In the genomic region with DNA sequence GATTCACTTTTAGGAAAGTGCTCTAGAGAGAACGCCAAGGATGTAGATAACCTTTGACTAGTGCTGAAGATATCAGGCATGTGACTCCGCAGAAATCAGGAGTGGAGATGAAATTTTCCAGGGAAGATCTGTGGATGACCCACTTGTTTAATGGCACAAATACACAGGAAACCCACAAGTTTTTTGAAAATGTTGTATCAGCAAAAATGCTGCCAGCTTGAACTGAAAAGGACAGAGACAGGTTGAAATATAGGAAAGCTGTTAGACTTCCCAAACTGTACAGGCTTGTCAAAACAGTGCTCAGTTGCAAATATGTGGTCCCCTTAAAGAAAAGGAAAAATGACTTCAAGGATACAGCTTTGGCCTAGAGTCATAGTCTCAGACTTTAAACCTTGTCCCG, we compare ENCODE assay signal across 22 cellular contexts.
A peak's percentile ranks its signal among the peaks of the same experiment; 100 is the strongest.
DNase-seq lines count a peak whose midpoint lies in the region; ATAC-seq, FAIRE-seq and TF ChIP-seq lines count a peak whose summit lies in the region.
"Had no signal": no experiment of that assay in that cellular context is flagged by ENCODE, and none has a peak within 500 bp of the region (broad histone marks: within the 10 kb centered on the region; RNA-seq: fewer than 3 reads in every experiment).

No MANE protein-coding gene starts in this region.

- POLR2A ChIA-PET in HepG2 (lab: Yijun Ruan, JAX) (no interaction called here), K562 (lab: Yijun Ruan, JAX) (interaction anchor here (0.8 kb wide), 1 partner anchor 38 kb away, joined by 3 read pairs; no protein-coding TSS in a partner anchor)

- H3K4me3 ChIP-seq in HepG2 (replicated peaks in 1 of 3; ENCODE audit: insufficient read depth in 1 of 3, low read depth in 2 of 3, low read length in 3 of 3), result no peak overlapping the region
- no peak overlapping the region for H3K4me3 ChIP-seq in right lobe of liver
- no peak overlapping the region for H3K4me3 ChIP-seq in K562
- H3K4me3 ChIP-seq: BLaER1 had no signal

- FAIRE-seq in HepG2 (lab: Jason Lieb, UNC), result no peak
- no peak for FAIRE-seq in K562 (lab: Jason Lieb, UNC)
- FAIRE-seq: GM12891 had no signal

- no peaks in the 10 kb centered on the region for H3K9me3 ChIP-seq in HepG2 (ENCODE audit: low read length)
- no peaks in the 10 kb centered on the region for H3K9me3 ChIP-seq in right lobe of liver
- H3K9me3 ChIP-seq in K562 (replicated peaks; ENCODE audit: control insufficient read depth, insufficient read depth, low read depth, low read length), result no peaks in the 10 kb centered on the region
- H3K9me3 ChIP-seq: BE2C, BLaER1 had no signal

- DNase-seq in HepG2 (ENCODE audit: low spot score) (no peak), right lobe of liver (no peak), K562 (ENCODE audit: extremely low read depth in 1 of 4, low spot score in 3 of 4) (no peak), SHP77 (lab: John Stamatoyannopoulos, UW) (no peak)
- DNase-seq: ACHN; BE2C; C1 segment of cervical spinal cord; CD4-positive, alpha-beta memory T cell; CD4-positive, CD25-positive, alpha-beta regulatory T cell; CD8-positive, alpha-beta memory T cell; COR-L47; DMS 273 treated with DMSO at 0.1 percent for 48 hours; DMS153; DMS53; DMS79; DND-41; EL; GF-D8 had no signal

- H3K27ac ChIP-seq in HepG2 (ENCODE audit: extremely low read length, insufficient read depth, low read length), result no peak overlapping the region
- no peak overlapping the region for H3K27ac ChIP-seq in right lobe of liver
- no peak overlapping the region for H3K27ac ChIP-seq in K562 (ENCODE audit: extremely low read depth, low read depth, low read length)
- H3K27ac ChIP-seq: 22Rv1, BLaER1 had no signal

- peaks cover 2% of the 10 kb centered on the region for H3K79me2 ChIP-seq in HepG2 (ENCODE audit: insufficient read depth, low read length)
- H3K79me2 ChIP-seq in K562 (ENCODE audit: control insufficient read depth, insufficient read depth, low read length), result no peaks in the 10 kb centered on the region

- CTCF ChIA-PET in HepG2 (lab: Yijun Ruan, JAX; ENCODE audit: low intra/inter-chr PET ratio, low total read pairs), result no interaction called here
- CTCF ChIA-PET in K562 (lab: Yijun Ruan, JAX; ENCODE audit: low intra/inter-chr PET ratio), result no interaction called here

- no peak for TF ChIP-seq CTCF in HepG2 (CRISPR knock-in tag; IDR thresholded peaks at IDR 0.05)
- no peak for TF ChIP-seq CTCF in right lobe of liver (IDR thresholded peaks at IDR 0.05)
- no peak for TF ChIP-seq CTCF in K562 (IDR thresholded peaks at IDR 0.05 in 2 of 3, conservative IDR thresholded peaks at IDR 0.05 in 1 of 3; ENCODE audit: insufficient read depth in 2 of 3, low read depth in 1 of 3, low read length in 3 of 3)

- intact Hi-C loops in HepG2 (cut with micrococcal nuclease; ENCODE audit: unreplicated experiment) (no loop called here), right lobe of liver (cut with DNase I) (no loop called here), K562 (cut with micrococcal nuclease) (no loop called here)

- in situ Hi-C loops in HepG2 (cut with HindIII; ENCODE audit: extremely low pct_ligation_motif_present, low pct_unique_long_range_greater_than_20kb), result no loop called here
- in situ Hi-C loops in K562 (cut with MboI), result no loop called here

- H4K20me1 ChIP-seq in HepG2 (ENCODE audit: insufficient read depth, low read length) (no peaks in the 10 kb centered on the region), K562 (replicated peaks; ENCODE audit: control insufficient read depth, insufficient read depth, low read length) (no peaks in the 10 kb centered on the region)
- H4K20me1 ChIP-seq: BLaER1 had no signal

- no peaks in the 10 kb centered on the region for H3K9me1 ChIP-seq in K562 (ENCODE audit: control insufficient read depth, insufficient read depth, low read length)

- H3K4me1 ChIP-seq in HepG2 (ENCODE audit: insufficient read depth, low read length), result peaks cover 13% of the 10 kb centered on the region; the same call in 1 of the 2 replicates
- H3K4me1 ChIP-seq in right lobe of liver, result no peaks in the 10 kb centered on the region
- no peaks in the 10 kb centered on the region for H3K4me1 ChIP-seq in K562 (replicated peaks in 1 of 2; ENCODE audit: control insufficient read depth in 2 of 2, insufficient read depth in 2 of 2, low read length in 2 of 2)
- H3K4me1 ChIP-seq: BE2C, BLaER1 had no signal

- H3K9ac ChIP-seq in HepG2 (ENCODE audit: insufficient read depth, low read depth, low read length) (no peak overlapping the region), K562 (ENCODE audit: insufficient read depth in 1 of 2, low read depth in 2 of 2, low read length in 2 of 2) (no peak overlapping the region)
- H3K9ac ChIP-seq: BLaER1 had no signal

- no TSS peak for BruUV-seq in HepG2 (replicated peaks; lab: Mats Ljungman, UMichigan)
- BruUV-seq in K562 (replicated peaks; lab: Mats Ljungman, UMichigan), result no TSS peak

- WGBS in HepG2 (ENCODE audit: low lambda C conversion rate), result 97% methylated on average over 3 of the region's 3 CpGs
- WGBS in right lobe of liver (ENCODE audit: insufficient coverage, low coverage, low lambda C conversion rate, missing lambda C conversion rate), result 79% methylated on average over 3 of the region's 3 CpGs
- 67% methylated on average over 3 of the region's 3 CpGs for WGBS in K562 (ENCODE audit: insufficient coverage, low coverage, missing lambda C conversion rate)

- H3K4me2 ChIP-seq in HepG2 (ENCODE audit: low read depth, low read length) (no peak overlapping the region), K562 (ENCODE audit: insufficient read depth, low read length) (no peak overlapping the region)
- H3K4me2 ChIP-seq: BLaER1 had no signal

- ATAC-seq in HepG2, result no peak
- ATAC-seq in right lobe of liver, result no peak
- no peak for ATAC-seq in K562
- ATAC-seq in GM18861 (IDR thresholded peaks at IDR 0.05; ENCODE audit: unreplicated experiment), result no peak

- TF ChIP-seq POLR2A in HepG2 (IDR thresholded peaks at IDR 0.05; ENCODE audit: insufficient read depth in 1 of 2, low read depth in 2 of 2, low read length in 2 of 2), result no peak
- no peak for TF ChIP-seq POLR2A in right lobe of liver (IDR thresholded peaks at IDR 0.05)
- no peak for TF ChIP-seq POLR2A in K562 (conservative IDR thresholded peaks at IDR 0.05)

- TF ChIP-seq EP300 in HepG2 (IDR thresholded peaks at IDR 0.05; ENCODE audit: low read depth in 2 of 2, low read length in 2 of 2), result no peak
- TF ChIP-seq EP300 in HepG2 (CRISPR knock-in tag; IDR thresholded peaks at IDR 0.05; ENCODE audit: borderline replicate concordance), result no peak
- TF ChIP-seq EP300 in K562 (IDR thresholded peaks at IDR 0.05; ENCODE audit: low read length), result no peak

- H3K36me3 ChIP-seq in HepG2 (replicated peaks in 1 of 2; ENCODE audit: control insufficient read depth in 1 of 2, insufficient read depth in 2 of 2, low read length in 2 of 2) (peaks cover 8 to 20% of the 10 kb centered on the region in 2 experiments), right lobe of liver (no peaks in the 10 kb centered on the region), K562 (ENCODE audit: control insufficient read depth, insufficient read depth, low read length) (peaks cover 28% of the 10 kb centered on the region; the same call in 2 of the 3 replicates)
- H3K36me3 ChIP-seq: BE2C had no signal

- H2AFZ ChIP-seq in HepG2 (ENCODE audit: low read length) (no peak overlapping the region), K562 (ENCODE audit: low read depth, low read length) (no peak overlapping the region)

- TF ChIP-seq RAD21 in HepG2 (CRISPR knock-in tag; IDR thresholded peaks at IDR 0.05) (no peak), K562 (CRISPR knock-in tag; conservative IDR thresholded peaks at IDR 0.05 in 1 of 2, IDR thresholded peaks at IDR 0.05 in 1 of 2) (no peak)

- H3K27me3 ChIP-seq in HepG2 (ENCODE audit: control insufficient read depth in 1 of 2, insufficient read depth in 2 of 2, low read length in 2 of 2) (no peaks in the 10 kb centered on the region), right lobe of liver (no peaks in the 10 kb centered on the region), K562 (ENCODE audit: control insufficient read depth in 2 of 2, insufficient read depth in 2 of 2, low read length in 2 of 2) (no peaks in the 10 kb centered on the region)
- H3K27me3 ChIP-seq: BE2C, BLaER1 had no signal

TF ChIP-seq in HepG2, 621 proteins besides CTCF, POLR2A, EP300 and RAD21 (continues in another document):
- TF ChIP-seq MAFK (conservative IDR thresholded peaks at IDR 0.05 in 1 of 2, IDR thresholded peaks at IDR 0.05 in 1 of 2; ENCODE audit: low read length in 2 of 2) (peak; percentile 95 to 97), MTF1 (CRISPR knock-in tag; IDR thresholded peaks at IDR 0.05) (no peak)
- TF ChIP-seq, protein P1, sequence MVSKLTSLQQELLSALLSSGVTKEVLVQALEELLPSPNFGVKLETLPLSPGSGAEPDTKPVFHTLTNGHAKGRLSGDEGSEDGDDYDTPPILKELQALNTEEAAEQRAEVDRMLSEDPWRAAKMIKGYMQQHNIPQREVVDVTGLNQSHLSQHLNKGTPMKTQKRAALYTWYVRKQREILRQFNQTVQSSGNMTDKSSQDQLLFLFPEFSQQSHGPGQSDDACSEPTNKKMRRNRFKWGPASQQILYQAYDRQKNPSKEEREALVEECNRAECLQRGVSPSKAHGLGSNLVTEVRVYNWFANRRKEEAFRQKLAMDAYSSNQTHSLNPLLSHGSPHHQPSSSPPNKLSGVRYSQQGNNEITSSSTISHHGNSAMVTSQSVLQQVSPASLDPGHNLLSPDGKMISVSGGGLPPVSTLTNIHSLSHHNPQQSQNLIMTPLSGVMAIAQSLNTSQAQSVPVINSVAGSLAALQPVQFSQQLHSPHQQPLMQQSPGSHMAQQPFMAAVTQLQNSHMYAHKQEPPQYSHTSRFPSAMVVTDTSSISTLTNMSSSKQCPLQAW (CRISPR knock-in tag; IDR thresholded peaks at IDR 0.05), result no peak

TF ChIP-seq in K562, 482 proteins besides CTCF, POLR2A, EP300 and RAD21 (continues in another document):
- TF ChIP-seq TCF7 (IDR thresholded peaks at IDR 0.05; ENCODE audit: borderline replicate concordance), result no peak
- no peak for TF ChIP-seq ARID2 (IDR thresholded peaks at IDR 0.05)
- TF ChIP-seq ZNF589 (CRISPR knock-in tag; IDR thresholded peaks at IDR 0.05; ENCODE audit: low read depth), result no peak

Comparison
In these comparisons a context has a peak if more than half of its experiments do, and no peak if none do; other contexts are left out.
1. Of the 241 proteins assayed by ChIP-seq in both HepG2 and K562: peak only in HepG2: none; only in K562: MAFG; in both: MAFF and MAFK; in neither: 238.